8 cellular contexts compared by ENCODE assay signal in the genomic region with DNA sequence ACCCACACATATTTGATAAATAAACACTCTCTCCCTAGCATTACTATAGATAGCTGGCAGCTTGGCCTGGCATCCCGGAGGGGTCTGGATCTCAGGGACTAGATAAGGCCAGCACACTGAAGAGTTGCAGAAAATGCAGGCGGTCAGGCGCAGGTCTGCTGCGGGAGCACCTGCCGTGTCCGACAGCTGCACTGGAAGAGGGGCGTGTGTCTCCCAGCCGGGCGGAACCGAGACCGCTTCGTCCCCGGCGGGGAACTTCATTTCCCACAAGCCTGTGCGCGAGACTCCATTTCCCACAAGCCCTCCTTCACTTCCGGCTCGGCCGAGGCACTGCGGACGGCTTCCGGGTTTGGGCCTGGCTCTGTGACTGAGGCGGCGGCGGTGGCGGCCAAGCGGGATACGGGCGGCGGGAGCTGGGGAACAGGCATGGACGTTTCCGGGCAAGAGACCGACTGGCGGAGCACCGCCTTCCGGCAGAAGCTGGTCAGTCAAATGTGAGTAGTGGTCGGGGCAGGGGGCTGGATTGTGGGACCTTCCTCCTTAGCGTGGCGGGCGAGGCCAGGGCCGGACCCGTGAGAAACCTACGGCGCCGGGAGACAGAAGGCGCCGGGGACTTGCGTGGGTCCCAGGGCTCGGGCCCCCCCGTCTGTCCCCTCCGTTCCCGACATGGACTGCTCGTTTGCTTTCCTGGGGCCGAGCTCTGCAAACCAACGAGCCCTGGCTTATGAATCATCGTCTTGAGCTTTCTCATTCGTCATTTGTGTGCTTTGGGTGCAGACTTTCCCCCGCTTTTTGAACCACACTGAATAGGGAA. TPM values are rescaled to one million over a fixed set of nuclear protein-coding genes. Genes with fewer than 3 reads are reported as not detected.
DNase-seq lines count a peak whose midpoint lies in the region; ATAC-seq and TF ChIP-seq lines count a peak whose summit lies in the region.

A gene with protein sequence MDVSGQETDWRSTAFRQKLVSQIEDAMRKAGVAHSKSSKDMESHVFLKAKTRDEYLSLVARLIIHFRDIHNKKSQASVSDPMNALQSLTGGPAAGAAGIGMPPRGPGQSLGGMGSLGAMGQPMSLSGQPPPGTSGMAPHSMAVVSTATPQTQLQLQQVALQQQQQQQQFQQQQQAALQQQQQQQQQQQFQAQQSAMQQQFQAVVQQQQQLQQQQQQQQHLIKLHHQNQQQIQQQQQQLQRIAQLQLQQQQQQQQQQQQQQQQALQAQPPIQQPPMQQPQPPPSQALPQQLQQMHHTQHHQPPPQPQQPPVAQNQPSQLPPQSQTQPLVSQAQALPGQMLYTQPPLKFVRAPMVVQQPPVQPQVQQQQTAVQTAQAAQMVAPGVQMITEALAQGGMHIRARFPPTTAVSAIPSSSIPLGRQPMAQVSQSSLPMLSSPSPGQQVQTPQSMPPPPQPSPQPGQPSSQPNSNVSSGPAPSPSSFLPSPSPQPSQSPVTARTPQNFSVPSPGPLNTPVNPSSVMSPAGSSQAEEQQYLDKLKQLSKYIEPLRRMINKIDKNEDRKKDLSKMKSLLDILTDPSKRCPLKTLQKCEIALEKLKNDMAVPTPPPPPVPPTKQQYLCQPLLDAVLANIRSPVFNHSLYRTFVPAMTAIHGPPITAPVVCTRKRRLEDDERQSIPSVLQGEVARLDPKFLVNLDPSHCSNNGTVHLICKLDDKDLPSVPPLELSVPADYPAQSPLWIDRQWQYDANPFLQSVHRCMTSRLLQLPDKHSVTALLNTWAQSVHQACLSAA (plus strand): TSS at position 358 of the 814 bp plus-strand sequence. CDS start 69 bp downstream, at position 427.

- peak within 1 kb of the TSS; percentile 75 to 95 for H3K4me3 ChIP-seq in left lung

- peak within 1 kb of the TSS; percentile 94 to 95 for H3K27ac ChIP-seq in left lung

- peaks cover 49% of the 10 kb centered on the region for H3K4me1 Mint-ChIP-seq in activated CD4-positive, alpha-beta T cell treated with anti-CD3 and anti-CD28 coated beads, Interleukin-2, amount 10 ng/mL, durations not matched to agents 7 days and 5 days

- no peaks in the 10 kb centered on the region for H3K27me3 Mint-ChIP-seq in activated CD4-positive, alpha-beta T cell treated with anti-CD3 and anti-CD28 coated beads, Interleukin-2, amount 10 ng/mL, durations not matched to agents 7 days and 5 days

- H3K36me3 ChIP-seq in left lung, result peaks cover 0 to 4% of the 10 kb centered on the region in 2 donors

- no peaks in the 10 kb centered on the region for H3K9me3 Mint-ChIP-seq in activated CD4-positive, alpha-beta T cell treated with anti-CD3 and anti-CD28 coated beads, Interleukin-2, amount 10 ng/mL, durations not matched to agents 7 days and 5 days

- H3K4me1 ChIP-seq in left lung, result peaks cover 31 to 48% of the 10 kb centered on the region in 2 donors

- peak; percentile 88 for TF ChIP-seq POLR2A in GM19099 (IDR thresholded peaks at IDR 0.05; ENCODE audit: extremely low read depth, insufficient read length, low read depth)

- POLR2A ChIA-PET in activated CD4-positive, alpha-beta T cell treated with anti-CD3 and anti-CD28 coated beads, Interleukin-2, amount 10 ng/mL, durations not matched to agents 7 days and 5 days (lab: Charles Lee), result interaction anchor here (1.0 kb wide), 1 partner anchor 45 kb away, joined by 3 read pairs; no protein-coding TSS in a partner anchor

- ATAC-seq in HG03432 (IDR thresholded peaks at IDR 0.05; ENCODE audit: unreplicated experiment) (peak; percentile 86), left lung (peak; percentile 90)

- intact Hi-C loops in left lung (cut with DNase I), result no loop called here

- H3K27ac Mint-ChIP-seq in activated CD4-positive, alpha-beta T cell treated with anti-CD3 and anti-CD28 coated beads, Interleukin-2, amount 10 ng/mL, durations not matched to agents 7 days and 5 days, result peak within 1 kb of the TSS; percentile 97

- H3K27me3 ChIP-seq in left lung, result no peaks in the 10 kb centered on the region

- H3K36me3 Mint-ChIP-seq in activated CD4-positive, alpha-beta T cell treated with anti-CD3 and anti-CD28 coated beads, Interleukin-2, amount 10 ng/mL, durations not matched to agents 7 days and 5 days (ENCODE audit: low read depth), result peaks cover 40% of the 10 kb centered on the region

- no peak for TF ChIP-seq CTCF in left lung (IDR thresholded peaks at IDR 0.05)

- peak within 1 kb of the TSS; percentile 99 for H3K4me3 Mint-ChIP-seq in activated CD4-positive, alpha-beta T cell treated with anti-CD3 and anti-CD28 coated beads, Interleukin-2, amount 10 ng/mL, durations not matched to agents 7 days and 5 days

- CTCF ChIA-PET in activated CD4-positive, alpha-beta T cell treated with anti-CD3 and anti-CD28 coated beads, Interleukin-2, amount 10 ng/mL, durations not matched to agents 7 days and 5 days (lab: Charles Lee), result interaction anchor here (0.7 to 1.9 kb wide), 6 partner anchors 8 to 234 kb away, joined by 3 to 9 read pairs (median 4); no protein-coding TSS in a partner anchor

- no peaks in the 10 kb centered on the region for H3K9me3 ChIP-seq in left lung

- DNase-seq in Ammon's horn (ENCODE audit: low spot score) (peak; percentile 92), NCI-H69 (lab: John Stamatoyannopoulos, UW) (peak; percentile 88), dedifferentiated amniotic fluid mesenchymal stem cell (ENCODE audit: extremely low spot score) (peak; percentile 89), left lung (peak; percentile 93 to 97)
- peak; percentile 94 for DNase-seq in activated CD4-positive, alpha-beta T cell treated with anti-CD3 and anti-CD28 coated beads, Interleukin-2, amount 10 ng/mL, durations not matched to agents 7 days and 5 days
- peak; percentile 85 to 87 for DNase-seq in stimulated activated CD4-positive, alpha-beta T cell treated with anti-CD3 and anti-CD28 coated beads, Interleukin-2, amount 100 ng/mL, for 48 hours

RNA-seq across cellular contexts. Expression of the gene that starts here (rescaled TPM):
- total RNA-seq in activated CD4-positive, alpha-beta T cell treated with anti-CD3 and anti-CD28 coated beads, Interleukin-2, amount 10 ng/mL, durations not matched to agents 7 days and 5 days, result 100 to 1,000 TPM; 141 to 182 TPM
- total RNA-seq in left lung, result 100 to 1,000 TPM in 1 of 2 donors, 10 to 100 TPM in 1; 89.6 to 121 TPM

Comparison
In these comparisons a context has a peak if more than half of its experiments do, and no peak if none do; other contexts are left out.
1. Peak in every context shown above with its lines: DNase-seq, ATAC-seq, H3K4me3 ChIP-seq and H3K27ac ChIP-seq.